2 cellular contexts compared by ENCODE assay signal in genomic region chr16:14051110-14051729, GRCh38.
A peak's percentile ranks its signal among the peaks of the same experiment; 100 is the strongest.
TF ChIP-seq lines count a peak whose summit lies in the region.

No MANE protein-coding gene starts in this region.

TF ChIP-seq in HepG2, 621 proteins besides CTCF, POLR2A, EP300 and RAD21 (continues in another document):
- TF ChIP-seq ETV6 (CRISPR knock-in tag; conservative IDR thresholded peaks at IDR 0.05) = no peak
- no peak for TF ChIP-seq CC2D1A (CRISPR knock-in tag; IDR thresholded peaks at IDR 0.05)
- peak; percentile 62; the same call in 1 of the 2 replicates for TF ChIP-seq FOXK2 (IDR thresholded peaks at IDR 0.05)
- TF ChIP-seq CREB1 (IDR thresholded peaks at IDR 0.05) = peak; percentile 25; the same call in 1 of the 2 replicates
- TF ChIP-seq CREB1 (CRISPR knock-in tag; IDR thresholded peaks at IDR 0.05) = no peak
- TF ChIP-seq ATM (IDR thresholded peaks at IDR 0.05; ENCODE audit: borderline replicate concordance) = peak; percentile 58; the same call in 1 of the 2 replicates
- TF ChIP-seq HOXA7 (CRISPR knock-in tag; IDR thresholded peaks at IDR 0.05) = 0 out of 2 replicates have a peak, but pooled peaks have one; percentile 23
- TF ChIP-seq NFRKB (IDR thresholded peaks at IDR 0.05) = 0 out of 2 replicates have a peak, but pooled peaks have one; percentile 40
- TF ChIP-seq ATF7 (IDR thresholded peaks at IDR 0.05) = peak; percentile 18; the same call in 1 of the 2 replicates
- no peak for TF ChIP-seq ATF7 (CRISPR knock-in tag; IDR thresholded peaks at IDR 0.05)
- TF ChIP-seq ZNF282 (IDR thresholded peaks at IDR 0.05; ENCODE audit: partially characterized antibody) = peak; percentile 93
- no peak for TF ChIP-seq ZFAT (CRISPR knock-in tag; conservative IDR thresholded peaks at IDR 0.05)
- peak; percentile 70 for TF ChIP-seq SP1 (IDR thresholded peaks at IDR 0.05)
- no peak for TF ChIP-seq SP1 (CRISPR knock-in tag; IDR thresholded peaks at IDR 0.05)
- no peak for TF ChIP-seq REST (IDR thresholded peaks at IDR 0.05; ENCODE audit: borderline replicate concordance in 1 of 2, low read depth in 1 of 2, low read length in 2 of 2)
- peak; percentile 99 for TF ChIP-seq NBN (conservative IDR thresholded peaks at IDR 0.05)
- TF ChIP-seq SNAPC2 (CRISPR knock-in tag; IDR thresholded peaks at IDR 0.05) = no peak
- TF ChIP-seq IKZF1 (IDR thresholded peaks at IDR 0.05) = peak; percentile 99
- no peak for TF ChIP-seq ZBTB43 (CRISPR knock-in tag; conservative IDR thresholded peaks at IDR 0.05)
- peak; percentile 93 for TF ChIP-seq NONO (IDR thresholded peaks at IDR 0.05)
- no peak for TF ChIP-seq NONO (CRISPR knock-in tag; conservative IDR thresholded peaks at IDR 0.05)
- TF ChIP-seq ZNF207 (IDR thresholded peaks at IDR 0.05; ENCODE audit: borderline replicate concordance) = peak; percentile 69; the same call in 1 of the 2 replicates
- 0 out of 2 replicates have a peak, but pooled peaks have one; percentile 10 for TF ChIP-seq RFX1 (IDR thresholded peaks at IDR 0.05)
- no peak for TF ChIP-seq TCF7L2 (IDR thresholded peaks at IDR 0.05; ENCODE audit: low read depth, low read length)
- TF ChIP-seq SOX6 (IDR thresholded peaks at IDR 0.05) = peak; percentile 89; the same call in 1 of the 2 replicates
- TF ChIP-seq SOX6 (CRISPR knock-in tag; IDR thresholded peaks at IDR 0.05) = no peak
- no peak for TF ChIP-seq HDAC1 (CRISPR knock-in tag; IDR thresholded peaks at IDR 0.05)
- peak; percentile 55; the same call in 1 of the 2 replicates for TF ChIP-seq PLRG1 (conservative IDR thresholded peaks at IDR 0.05)
- no peak for TF ChIP-seq SRF (IDR thresholded peaks at IDR 0.05; ENCODE audit: low read depth, low read length)
- TF ChIP-seq CENPX (CRISPR knock-in tag; IDR thresholded peaks at IDR 0.05) = no peak
- no peak for TF ChIP-seq ARID2 (CRISPR knock-in tag; IDR thresholded peaks at IDR 0.05; ENCODE audit: borderline replicate concordance)
- TF ChIP-seq SNAI1 (CRISPR knock-in tag; IDR thresholded peaks at IDR 0.05; ENCODE audit: borderline replicate concordance) = no peak
- no peak for TF ChIP-seq ZNF205 (CRISPR knock-in tag; IDR thresholded peaks at IDR 0.05)

TF ChIP-seq in K562, 482 proteins besides CTCF, POLR2A, EP300 and RAD21:
- TF ChIP-seq HMG20B (CRISPR knock-in tag; IDR thresholded peaks at IDR 0.05) = no peak
- TF ChIP-seq MCM5 (IDR thresholded peaks at IDR 0.05; ENCODE audit: low read depth) = 0 out of 2 replicates have a peak, but pooled peaks have one; percentile 11
- no peak for TF ChIP-seq ZNF253 (CRISPR knock-in tag; conservative IDR thresholded peaks at IDR 0.05)
- TF ChIP-seq ZBTB17 (CRISPR knock-in tag; IDR thresholded peaks at IDR 0.05) = no peak
- no peak for TF ChIP-seq JUNB (CRISPR knock-in tag; conservative IDR thresholded peaks at IDR 0.05)
- TF ChIP-seq NFE2L1 (tag; IDR thresholded peaks at IDR 0.05; ENCODE audit: borderline replicate concordance, low read depth) = no peak
- TF ChIP-seq ZNF124 (CRISPR knock-in tag; IDR thresholded peaks at IDR 0.05) = no peak
- peak in 1 of 2 experiments; percentile 11 for TF ChIP-seq NCOA2 (IDR thresholded peaks at IDR 0.05; ENCODE audit: partially characterized antibody in 2 of 2)
- 0 out of 4 replicates have a peak, but pooled peaks of 1 of the 2 experiments have one; percentile 6 for TF ChIP-seq TRIM24 (IDR thresholded peaks at IDR 0.05)
- no peak for TF ChIP-seq ELF4 (CRISPR knock-in tag; IDR thresholded peaks at IDR 0.05)
- no peak for TF ChIP-seq ZBTB33 (CRISPR knock-in tag; IDR thresholded peaks at IDR 0.05)
- TF ChIP-seq ARID2 (IDR thresholded peaks at IDR 0.05) = 0 out of 2 replicates have a peak, but pooled peaks have one; percentile 7
- TF ChIP-seq EHMT2 (IDR thresholded peaks at IDR 0.05) = 0 out of 2 replicates have a peak, but pooled peaks have one; percentile 17
- 0 out of 2 replicates have a peak, but pooled peaks have one; percentile 23 for TF ChIP-seq MCM3 (IDR thresholded peaks at IDR 0.05)
